In genomic region chr1:43455205-43455889, GRCh38 we compare ENCODE assay signal across 12 cellular contexts. TPM values are rescaled to one million over a fixed set of nuclear protein-coding genes. Genes with fewer than 3 reads are reported as not detected.
DNase-seq lines count a peak whose midpoint lies in the region; ATAC-seq and TF ChIP-seq lines count a peak whose summit lies in the region.
"Had no signal": no experiment of that assay in that cellular context is flagged by ENCODE, and none has a peak within 500 bp of the region (broad histone marks: within the 10 kb centered on the region; RNA-seq: fewer than 3 reads in every experiment).

No MANE protein-coding gene starts in this region.

- H3K27me3 ChIP-seq in CD4-positive, alpha-beta T cell (ENCODE audit: control insufficient read depth, insufficient read depth, low read length), result peaks cover 6% of the 10 kb centered on the region
- no peaks in the 10 kb centered on the region; the same call in 1 of the 2 replicates for H3K27me3 ChIP-seq in OCI-LY1 (ENCODE audit: insufficient read depth, low read length)
- H3K27me3 ChIP-seq: adrenal gland had no signal

- no peaks in the 10 kb centered on the region for H3K79me2 ChIP-seq in OCI-LY1 (ENCODE audit: insufficient read depth, low read length)

- H3K4me1 ChIP-seq in OCI-LY1 (ENCODE audit: insufficient read depth, low read length, severe bottlenecking), result peaks cover 16% of the 10 kb centered on the region
- H3K4me1 ChIP-seq: BE2C had no signal

- H3K36me3 Mint-ChIP-seq in CD4-positive, alpha-beta T cell (ENCODE audit: low read depth), result peaks cover 25% of the 10 kb centered on the region
- H3K36me3 Mint-ChIP-seq in endothelial cell (ENCODE audit: low read depth, unreplicated experiment), result peaks cover 23% of the 10 kb centered on the region
- H3K36me3 Mint-ChIP-seq in nephron (ENCODE audit: low read depth), result peaks cover 22% of the 10 kb centered on the region

- H3K4me3 ChIP-seq in OCI-LY1 (ENCODE audit: low read depth, low read length, poor library complexity, severe bottlenecking), result no peak overlapping the region

- H3K36me3 ChIP-seq in OCI-LY1 (ENCODE audit: insufficient read depth, low read length), result no peaks in the 10 kb centered on the region
- H3K36me3 ChIP-seq: BE2C had no signal

- intact Hi-C loops in CD4-positive, alpha-beta T cell (cut with DNase I, micrococcal nuclease), result loop anchor here in 1 of 2 experiments (10.0 kb wide), 1 partner anchor 489 kb away; the partner anchor contains the start of gene IPO13

- no peaks in the 10 kb centered on the region for H3K9me3 ChIP-seq in CD4-positive, alpha-beta T cell (ENCODE audit: control insufficient read depth, low read length)
- no peaks in the 10 kb centered on the region for H3K9me3 ChIP-seq in OCI-LY1 (ENCODE audit: low read length)
- H3K9me3 ChIP-seq: adrenal gland, BE2C had no signal

- no peaks in the 10 kb centered on the region for H4K20me1 ChIP-seq in OCI-LY1 (ENCODE audit: insufficient read depth, low read length)

- H2AFZ ChIP-seq in OCI-LY1 (ENCODE audit: low read length), result no peak overlapping the region

- no peaks in the 10 kb centered on the region for H3F3A ChIP-seq in OCI-LY1 (ENCODE audit: insufficient read depth, low read length)

- peaks cover 20% of the 10 kb centered on the region for H3K4me1 Mint-ChIP-seq in CD4-positive, alpha-beta T cell (ENCODE audit: low read depth)
- peaks cover 35% of the 10 kb centered on the region for H3K4me1 Mint-ChIP-seq in endothelial cell (ENCODE audit: unreplicated experiment)
- peaks cover 24% of the 10 kb centered on the region for H3K4me1 Mint-ChIP-seq in nephron

- H3K27ac Mint-ChIP-seq in CD4-positive, alpha-beta T cell, result no peak overlapping the region
- peak overlapping the region; percentile 84 for H3K27ac Mint-ChIP-seq in endothelial cell (ENCODE audit: unreplicated experiment)
- H3K27ac Mint-ChIP-seq in nephron, result peak overlapping the region in 2 of 3 experiments; percentile 77 to 98

- H3K4me2 ChIP-seq in OCI-LY1 (ENCODE audit: low read length), result peak overlapping the region; percentile 85; the same call in 1 of the 2 replicates

- peak overlapping the region; percentile 59 for H3K4me3 Mint-ChIP-seq in CD4-positive, alpha-beta T cell
- H3K4me3 Mint-ChIP-seq in endothelial cell (ENCODE audit: unreplicated experiment) (no peak overlapping the region), nephron (peak overlapping the region; percentile 56 to 75 (median 56))

- H3K27ac ChIP-seq in CD4-positive, alpha-beta T cell (ENCODE audit: low read depth, low read length), result no peak overlapping the region
- H3K27ac ChIP-seq in OCI-LY1 (ENCODE audit: low read depth, low read length, poor library complexity, severe bottlenecking), result no peak overlapping the region

- no peak for ATAC-seq in CD4-positive, alpha-beta T cell (ENCODE audit: poor library complexity)
- ATAC-seq in HG03095 (IDR thresholded peaks at IDR 0.05; ENCODE audit: unreplicated experiment), result no peak
- no peak for ATAC-seq in HG03159 (IDR thresholded peaks at IDR 0.05; ENCODE audit: unreplicated experiment)
- ATAC-seq in GM21786 (IDR thresholded peaks at IDR 0.05; ENCODE audit: unreplicated experiment), result no peak

- H3K9me2 ChIP-seq in OCI-LY1 (ENCODE audit: low read depth, low read length), result no peaks in the 10 kb centered on the region

- no peak for DNase-seq in CD4-positive, alpha-beta T cell
- no peak for DNase-seq in endothelial cell (ENCODE audit: low spot score)
- no peak for DNase-seq in central memory CD4-positive, alpha-beta T cell
- DNase-seq: activated CD4-positive, alpha-beta T cell treated with anti-CD3 and anti-CD28 coated beads for 1 hour had no signal

- no peak overlapping the region for H3K9ac ChIP-seq in OCI-LY1 (ENCODE audit: low read length)

- peaks cover 12% of the 10 kb centered on the region for H3K27me3 Mint-ChIP-seq in CD4-positive, alpha-beta T cell
- peaks cover 7% of the 10 kb centered on the region for H3K27me3 Mint-ChIP-seq in endothelial cell (ENCODE audit: unreplicated experiment)
- H3K27me3 Mint-ChIP-seq in nephron (ENCODE audit: low read depth), result no peaks in the 10 kb centered on the region

- POLR2A ChIA-PET in CD4-positive, alpha-beta T cell (lab: Charles Lee), result interaction anchor here (1.5 to 2.2 kb wide), 3 partner anchors 10 to 195 kb away, joined by 3 to 15 read pairs (median 6); partner anchors contain the start of gene KDM4A

- no peaks in the 10 kb centered on the region for H3K9me3 Mint-ChIP-seq in CD4-positive, alpha-beta T cell
- H3K9me3 Mint-ChIP-seq in endothelial cell (ENCODE audit: unreplicated experiment), result no peaks in the 10 kb centered on the region
- H3K9me3 Mint-ChIP-seq in nephron, result peaks cover 21% of the 10 kb centered on the region
- H3K9me3 Mint-ChIP-seq: activated T-cell treated with anti-CD3 and anti-CD28 coated beads, Interleukin-2, amount 50 U/mL, for 24 hours had no signal

- CTCF ChIA-PET in CD4-positive, alpha-beta T cell (lab: Charles Lee), result no interaction called here

- TF ChIP-seq CTCF in CD4-positive, alpha-beta T cell (IDR thresholded peaks at IDR 0.05), result no peak
- TF ChIP-seq CTCF in OCI-LY1 (IDR thresholded peaks at IDR 0.05; ENCODE audit: low read length) (no peak), endothelial cell (IDR thresholded peaks at IDR 0.05; ENCODE audit: unreplicated experiment) (no peak), nephron (IDR thresholded peaks at IDR 0.05; ENCODE audit: unreplicated experiment in 3 of 3) (no peak)

RNA-seq across cellular contexts. Expression of gene HYI, which starts 1.6 kb away (rescaled TPM):
- total RNA-seq in CD4-positive, alpha-beta T cell, result 10 to 100 TPM; 26.1 to 31.6 TPM
- total RNA-seq in endothelial cell (ENCODE audit: unreplicated experiment), result 47.8 TPM
